1 cellular context compared by ENCODE assay signal in the genomic region with DNA sequence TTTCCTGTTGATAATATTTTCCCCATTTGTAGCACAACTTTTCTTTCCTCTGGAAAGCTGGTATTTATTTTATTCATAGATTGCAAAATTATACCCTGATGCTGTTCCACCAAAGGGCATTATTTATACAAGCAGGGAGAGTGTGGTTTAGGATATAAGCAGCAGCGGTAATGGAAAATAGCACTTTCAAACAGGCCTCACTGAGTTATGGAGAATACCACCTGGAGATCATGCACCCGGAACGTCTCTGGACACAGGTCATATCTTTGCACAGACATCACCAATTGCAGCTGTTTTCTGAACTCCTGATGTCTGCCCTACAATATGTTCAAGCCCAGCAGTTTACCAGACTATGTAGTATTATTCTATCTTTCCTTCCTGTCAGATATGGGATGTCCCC.
A peak's percentile ranks its signal among the peaks of the same experiment; 100 is the strongest.
TF ChIP-seq lines count a peak whose summit lies in the region.

No MANE protein-coding gene starts in this region.

TF ChIP-seq in HEK293, 187 proteins besides CTCF, POLR2A, EP300 and RAD21:
- TF ChIP-seq ZNF843 (tag by site-specific recombination; IDR thresholded peaks at IDR 0.05): no peak
- peak; percentile 21; the same call in 1 of the 2 replicates for TF ChIP-seq ZBTB17 (tag by site-specific recombination; IDR thresholded peaks at IDR 0.05)
